1 cellular context compared by ENCODE assay signal in the genomic region with DNA sequence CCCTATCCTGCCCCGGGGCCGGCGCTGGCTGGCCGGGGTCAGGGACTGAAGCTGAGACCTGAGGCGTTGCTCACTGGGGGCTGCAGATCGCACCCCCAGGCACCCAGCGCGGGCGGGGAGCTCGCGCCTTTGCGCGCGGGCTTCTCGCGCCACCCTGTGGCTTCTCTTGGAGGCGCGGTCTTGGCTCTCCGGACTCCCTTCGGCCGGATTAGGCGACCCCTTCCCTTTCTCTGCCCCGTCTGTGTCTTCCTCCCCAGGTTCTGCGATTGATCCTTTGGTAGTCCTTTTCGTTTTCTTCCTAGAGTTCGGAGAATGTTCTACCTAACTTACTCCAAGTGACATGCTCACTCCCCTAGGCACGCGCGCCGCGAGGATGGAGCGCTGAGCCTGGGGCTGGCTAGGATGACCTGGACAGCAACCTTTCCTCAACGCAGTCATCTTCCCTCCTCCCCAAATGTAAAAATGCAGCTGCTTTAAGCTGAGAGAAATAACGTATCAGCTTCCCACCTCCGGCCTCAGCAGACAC.
TF ChIP-seq lines count a peak whose summit lies in the region.

No MANE protein-coding gene starts in this region.

TF ChIP-seq in K562, 482 proteins besides CTCF, POLR2A, EP300 and RAD21 (continued from another document):
- TF ChIP-seq CTBP1 (IDR thresholded peaks at IDR 0.05; ENCODE audit: borderline replicate concordance) (peak; percentile 90), NELFE (IDR thresholded peaks at IDR 0.05; ENCODE audit: insufficient read depth, insufficient read length) (no peak), HMGN3 (IDR thresholded peaks at IDR 0.05; ENCODE audit: borderline replicate concordance, extremely low read depth, insufficient read length, low read depth, low read length) (peak; percentile 41), MAZ (CRISPR knock-in tag; conservative IDR thresholded peaks at IDR 0.05 in 1 of 2, IDR thresholded peaks at IDR 0.05 in 1 of 2) (peak; percentile 39 to 82), DEAF1 (CRISPR knock-in tag; IDR thresholded peaks at IDR 0.05) (peak; percentile 83), ZBTB12 (CRISPR knock-in tag; IDR thresholded peaks at IDR 0.05) (peak; percentile 22; the same call in 1 of the 2 replicates), ZNF239 (CRISPR knock-in tag; IDR thresholded peaks at IDR 0.05) (no peak), GATAD2B (IDR thresholded peaks at IDR 0.05; ENCODE audit: borderline replicate concordance) (0 out of 2 replicates have a peak, but pooled peaks have one; percentile 40), FIP1L1 (IDR thresholded peaks at IDR 0.05; ENCODE audit: low read depth, low read length, poor library complexity, severe bottlenecking) (peak; percentile 34), MIER1 (IDR thresholded peaks at IDR 0.05; ENCODE audit: low read depth) (peak; percentile 50; the same call in 1 of the 2 replicates), ARID2 (IDR thresholded peaks at IDR 0.05) (0 out of 2 replicates have a peak, but pooled peaks have one; percentile 67), ZBTB9 (CRISPR knock-in tag; IDR thresholded peaks at IDR 0.05) (0 out of 2 replicates have a peak, but pooled peaks have one; percentile 37), CHCHD3 (CRISPR knock-in tag; IDR thresholded peaks at IDR 0.05) (no peak)
- TF ChIP-seq, protein P1, sequence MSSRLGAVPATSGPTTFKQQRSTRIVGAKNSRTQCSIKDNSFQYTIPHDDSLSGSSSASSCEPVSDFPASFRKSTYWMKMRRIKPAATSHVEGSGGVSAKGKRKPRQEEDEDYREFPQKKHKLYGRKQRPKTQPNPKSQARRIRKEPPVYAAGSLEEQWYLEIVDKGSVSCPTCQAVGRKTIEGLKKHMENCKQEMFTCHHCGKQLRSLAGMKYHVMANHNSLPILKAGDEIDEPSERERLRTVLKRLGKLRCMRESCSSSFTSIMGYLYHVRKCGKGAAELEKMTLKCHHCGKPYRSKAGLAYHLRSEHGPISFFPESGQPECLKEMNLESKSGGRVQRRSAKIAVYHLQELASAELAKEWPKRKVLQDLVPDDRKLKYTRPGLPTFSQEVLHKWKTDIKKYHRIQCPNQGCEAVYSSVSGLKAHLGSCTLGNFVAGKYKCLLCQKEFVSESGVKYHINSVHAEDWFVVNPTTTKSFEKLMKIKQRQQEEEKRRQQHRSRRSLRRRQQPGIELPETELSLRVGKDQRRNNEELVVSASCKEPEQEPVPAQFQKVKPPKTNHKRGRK (tag; IDR thresholded peaks at IDR 0.05): peak; percentile 41; the same call in 1 of the 2 replicates
- TF ChIP-seq, protein P2, sequence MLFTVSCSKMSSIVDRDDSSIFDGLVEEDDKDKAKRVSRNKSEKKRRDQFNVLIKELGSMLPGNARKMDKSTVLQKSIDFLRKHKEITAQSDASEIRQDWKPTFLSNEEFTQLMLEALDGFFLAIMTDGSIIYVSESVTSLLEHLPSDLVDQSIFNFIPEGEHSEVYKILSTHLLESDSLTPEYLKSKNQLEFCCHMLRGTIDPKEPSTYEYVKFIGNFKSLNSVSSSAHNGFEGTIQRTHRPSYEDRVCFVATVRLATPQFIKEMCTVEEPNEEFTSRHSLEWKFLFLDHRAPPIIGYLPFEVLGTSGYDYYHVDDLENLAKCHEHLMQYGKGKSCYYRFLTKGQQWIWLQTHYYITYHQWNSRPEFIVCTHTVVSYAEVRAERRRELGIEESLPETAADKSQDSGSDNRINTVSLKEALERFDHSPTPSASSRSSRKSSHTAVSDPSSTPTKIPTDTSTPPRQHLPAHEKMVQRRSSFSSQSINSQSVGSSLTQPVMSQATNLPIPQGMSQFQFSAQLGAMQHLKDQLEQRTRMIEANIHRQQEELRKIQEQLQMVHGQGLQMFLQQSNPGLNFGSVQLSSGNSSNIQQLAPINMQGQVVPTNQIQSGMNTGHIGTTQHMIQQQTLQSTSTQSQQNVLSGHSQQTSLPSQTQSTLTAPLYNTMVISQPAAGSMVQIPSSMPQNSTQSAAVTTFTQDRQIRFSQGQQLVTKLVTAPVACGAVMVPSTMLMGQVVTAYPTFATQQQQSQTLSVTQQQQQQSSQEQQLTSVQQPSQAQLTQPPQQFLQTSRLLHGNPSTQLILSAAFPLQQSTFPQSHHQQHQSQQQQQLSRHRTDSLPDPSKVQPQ (CRISPR knock-in tag; IDR thresholded peaks at IDR 0.05; ENCODE audit: borderline replicate concordance): no peak
TF ChIP-seq in K562: peak in this region for 60.
